In the genomic region with DNA sequence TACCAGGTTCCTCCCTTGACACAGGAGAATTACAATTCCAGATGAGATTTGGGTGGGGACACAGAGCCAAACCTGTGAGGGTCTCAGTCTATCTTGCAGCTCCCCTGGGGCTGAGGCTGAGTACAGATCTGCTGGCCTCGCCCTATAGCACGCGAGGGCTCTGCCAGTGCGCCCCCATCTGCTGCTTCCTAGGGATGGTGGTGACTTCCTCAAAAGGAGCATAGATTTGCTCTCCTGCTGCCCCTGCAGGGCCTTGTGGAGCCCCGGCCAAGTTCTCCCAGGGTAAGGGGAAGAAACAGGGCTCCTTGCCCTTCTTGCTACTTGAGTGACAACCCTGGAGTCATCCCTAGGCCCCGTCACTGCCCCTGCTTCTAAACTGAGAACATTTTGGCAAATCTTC, we compare ENCODE assay signal across 14 cellular contexts. TPM values are rescaled to one million over a fixed set of nuclear protein-coding genes. Genes with fewer than 3 reads are reported as not detected.
DNase-seq lines count a peak whose midpoint lies in the region; ATAC-seq and TF ChIP-seq lines count a peak whose summit lies in the region.
"Not testable (repeated sequence)": the region's sequence is repeated elsewhere in the genome, so short reads cannot be mapped to it uniquely, and the experiment has no call there.
"Had no signal": no experiment of that assay in that cellular context is flagged by ENCODE, and none has a peak within 500 bp of the region (broad histone marks: within the 10 kb centered on the region; RNA-seq: fewer than 3 reads in every experiment).

No MANE protein-coding gene starts in this region.

- H3K27ac ChIP-seq in lower lobe of right lung; aorta (ENCODE audit: low read depth in 1 of 2, low read length in 2 of 2): not testable (repeated sequence)

- peak; percentile 4 for DNase-seq in MV-4-11 (lab: John Stamatoyannopoulos, UW)
- peak; percentile 29 for DNase-seq in Right ventricle myocardium superior
- peak; percentile 30 for DNase-seq in lower lobe of right lung
- not testable (repeated sequence) for DNase-seq in aorta

- not testable (repeated sequence) for TF ChIP-seq CTCF in lower lobe of right lung (IDR thresholded peaks at IDR 0.05)

- not testable (repeated sequence) for H3K36me3 ChIP-seq in lower lobe of right lung; aorta (ENCODE audit: control insufficient read depth in 1 of 2, insufficient read depth in 2 of 2, low read length in 1 of 2)

- intact Hi-C loops in Right ventricle myocardium superior (cut with DNase I); lower lobe of right lung (cut with DNase I); aorta (cut with DNase I): not testable (repeated sequence)

- H3K4me3 ChIP-seq in lower lobe of right lung; aorta (ENCODE audit: low read length in 2 of 2): not testable (repeated sequence)

- ATAC-seq in esophagus mucosa, result peak; percentile 11
- ATAC-seq in Right ventricle myocardium superior (ENCODE audit: poor library complexity), result not testable (repeated sequence)
- peak in 1 of 2 donors; percentile 42 for ATAC-seq in lower lobe of right lung
- ATAC-seq in aorta (ENCODE audit: low FRiP score), result peak; percentile 22

- not testable (repeated sequence) for H3K9me3 ChIP-seq in lower lobe of right lung; aorta (ENCODE audit: control insufficient read depth, low read length)

- not testable (repeated sequence) for H3K27me3 ChIP-seq in lower lobe of right lung (ENCODE audit: low read depth); aorta (ENCODE audit: control insufficient read depth in 1 of 2, insufficient read depth in 2 of 2, low read length in 1 of 2)

- 89 to 92% methylated on average over 6 of the region's 6 CpGs for WGBS in aorta, 2 donors

- not testable (repeated sequence) for H3K4me1 ChIP-seq in lower lobe of right lung; aorta (ENCODE audit: control insufficient read depth in 1 of 2, insufficient read depth in 2 of 2, low read length in 2 of 2)

RNA-seq across cellular contexts. Expression of a gene that starts 26.6 kb away (rescaled TPM):
- not detected for total RNA-seq in esophagus mucosa
- not detected for total RNA-seq in Right ventricle myocardium superior
- total RNA-seq in lower lobe of right lung, result not detected
- not detected for total RNA-seq in aorta
- polyA plus RNA-seq in aorta, result not detected
- total RNA-seq: A673; CD4-positive, alpha-beta memory T cell; CD4-positive, CD25-positive, alpha-beta regulatory T cell; CD8-positive, alpha-beta memory T cell; Daoy; G401; GM12878 had no signal
- polyA plus RNA-seq: AG04450; CD14-positive monocyte; CD4-positive, alpha-beta memory T cell; CD4-positive, CD25-positive, alpha-beta regulatory T cell; CD8-positive, alpha-beta memory T cell; GM12878 had no signal
